14 cellular contexts compared by ENCODE assay signal in genomic region chr12:70842136-70842535, GRCh38.
"Had no signal": no experiment of that assay in that cellular context is flagged by ENCODE, and none has a peak within 500 bp of the region (broad histone marks: within the 10 kb centered on the region; RNA-seq: fewer than 3 reads in every experiment).

No MANE protein-coding gene starts in this region.

- H3K4me1 Mint-ChIP-seq: activated naive CD8-positive, alpha-beta T cell treated with anti-CD3 and anti-CD28 coated beads, Interleukin-2, amount 10 ng/mL, durations not matched to agents 7 days and 5 days; naive thymus-derived CD4-positive, alpha-beta T cell had no signal

- H3K9me3 ChIP-seq: left ventricle myocardium inferior, mucosa of descending colon, ovary had no signal

- H3K9me3 Mint-ChIP-seq: activated naive CD8-positive, alpha-beta T cell treated with anti-CD3 and anti-CD28 coated beads, Interleukin-2, amount 10 ng/mL, durations not matched to agents 7 days and 5 days; activated T-helper 1 cell treated with anti-CD3 and anti-CD28 coated beads, Interleukin-12 subunit alpha, Interleukin-12 subunit beta, Interleukin-2, Interleukin-4 antibody, amounts not matched to agents 30 ng/mL and 10 ng/mL and 1 ng/mL, durations not matched to agents 14 hours and 24 hours and 36 hours had no signal

- DNase-seq: activated naive CD8-positive, alpha-beta T cell treated with anti-CD3 and anti-CD28 coated beads, Interleukin-2, amount 10 ng/mL, durations not matched to agents 7 days and 5 days; brain microvascular endothelial cell; cerebellar nuclear complex; dermis blood vessel endothelial cell; erythroblast; left ventricle myocardium inferior; mucosa of descending colon; naive thymus-derived CD4-positive, alpha-beta T cell; ovary; stimulated activated CD4-positive, alpha-beta T cell treated with anti-CD3 and anti-CD28 coated beads, Interleukin-15, amount 100 ng/mL, for 24 hours; stimulated activated CD4-positive, alpha-beta T cell treated with anti-CD3 and anti-CD28 coated beads, Interleukin-4, amount 100 ng/mL, for 24 hours; stimulated activated naive CD4-positive, alpha-beta T cell; trophoblast cell had no signal

- H3K27me3 ChIP-seq: brain microvascular endothelial cell, ovary had no signal

- H3K27ac ChIP-seq: brain microvascular endothelial cell, left ventricle myocardium inferior, ovary had no signal

- H3K4me3 Mint-ChIP-seq: activated naive CD8-positive, alpha-beta T cell treated with anti-CD3 and anti-CD28 coated beads, Interleukin-2, amount 10 ng/mL, durations not matched to agents 7 days and 5 days; activated T-helper 1 cell treated with anti-CD3 and anti-CD28 coated beads, Interleukin-12 subunit alpha, Interleukin-12 subunit beta, Interleukin-2, Interleukin-4 antibody, amounts not matched to agents 30 ng/mL and 10 ng/mL and 1 ng/mL, durations not matched to agents 14 hours and 24 hours and 36 hours; naive thymus-derived CD4-positive, alpha-beta T cell had no signal

- H3K36me3 Mint-ChIP-seq: activated naive CD8-positive, alpha-beta T cell treated with anti-CD3 and anti-CD28 coated beads, Interleukin-2, amount 10 ng/mL, durations not matched to agents 7 days and 5 days; naive thymus-derived CD4-positive, alpha-beta T cell had no signal

- H3K27me3 Mint-ChIP-seq: activated naive CD8-positive, alpha-beta T cell treated with anti-CD3 and anti-CD28 coated beads, Interleukin-2, amount 10 ng/mL, durations not matched to agents 7 days and 5 days; naive thymus-derived CD4-positive, alpha-beta T cell had no signal

- ATAC-seq: mucosa of descending colon; naive thymus-derived CD4-positive, alpha-beta T cell had no signal

- H3K36me3 ChIP-seq: brain microvascular endothelial cell, left ventricle myocardium inferior, ovary had no signal

- H3K4me3 ChIP-seq: left ventricle myocardium inferior, mucosa of descending colon, ovary had no signal

- H3K27ac Mint-ChIP-seq: activated naive CD8-positive, alpha-beta T cell treated with anti-CD3 and anti-CD28 coated beads, Interleukin-2, amount 10 ng/mL, durations not matched to agents 7 days and 5 days; activated T-helper 1 cell treated with anti-CD3 and anti-CD28 coated beads, Interleukin-12 subunit alpha, Interleukin-12 subunit beta, Interleukin-2, Interleukin-4 antibody, amounts not matched to agents 30 ng/mL and 10 ng/mL and 1 ng/mL, durations not matched to agents 14 hours and 24 hours and 36 hours; naive thymus-derived CD4-positive, alpha-beta T cell had no signal
